ENCODE assay signal across 14 cellular contexts in the genomic region with DNA sequence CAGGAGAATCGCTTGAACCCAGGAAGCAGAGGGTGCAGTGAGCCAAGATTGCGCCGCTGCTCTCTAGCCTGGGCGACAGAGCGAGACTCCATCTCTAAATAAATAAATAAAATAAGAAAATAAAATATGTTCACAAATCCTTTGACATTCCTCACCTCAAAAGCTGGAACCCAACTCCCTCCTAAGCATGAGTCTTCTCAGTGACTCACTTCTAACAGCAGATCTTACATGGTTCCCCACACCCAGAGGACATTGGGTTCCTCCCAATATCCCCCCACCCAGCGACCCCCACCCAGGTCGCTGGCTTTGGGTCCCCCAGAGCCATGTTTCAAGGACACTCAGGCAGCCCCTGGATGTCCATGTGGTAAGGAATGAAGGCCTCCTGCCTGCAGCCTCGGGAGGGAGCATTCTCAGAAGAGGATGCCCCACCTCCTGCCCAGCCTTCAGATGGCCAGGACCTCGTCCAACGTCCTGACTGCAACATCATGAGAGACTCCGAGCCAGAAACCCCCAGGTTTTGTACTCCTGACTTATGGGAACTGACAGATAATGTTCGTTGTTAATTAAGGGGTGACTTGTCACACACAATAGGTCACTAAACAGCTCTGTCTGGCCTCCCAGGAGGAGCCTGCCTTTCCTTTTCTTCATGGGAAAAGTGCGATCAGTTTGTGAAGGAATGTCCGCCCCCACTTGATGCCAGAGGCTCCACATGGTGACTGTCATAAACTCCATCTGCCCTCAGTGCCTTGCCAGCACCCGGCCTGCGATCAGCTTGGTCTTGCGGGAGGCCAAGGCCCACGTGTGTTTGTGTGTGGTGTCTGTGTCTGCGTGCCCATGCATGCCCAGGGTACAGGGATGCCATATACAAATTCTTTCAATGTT. TPM values are rescaled to one million over a fixed set of nuclear protein-coding genes. Genes with fewer than 3 reads are reported as not detected.
DNase-seq lines count a peak whose midpoint lies in the region; TF ChIP-seq lines count a peak whose summit lies in the region.
"Had no signal": no experiment of that assay in that cellular context is flagged by ENCODE, and none has a peak within 500 bp of the region (broad histone marks: within the 10 kb centered on the region; RNA-seq: fewer than 3 reads in every experiment).

No MANE protein-coding gene starts in this region.

- no peaks in the 10 kb centered on the region for H3K9me2 ChIP-seq in GM23248 (ENCODE audit: insufficient read depth)
- H3K9me2 ChIP-seq: SK-N-SH had no signal

- no peaks in the 10 kb centered on the region for H3K36me3 ChIP-seq in CD4-positive, alpha-beta memory T cell (ENCODE audit: insufficient read depth, low read length)
- H3K36me3 ChIP-seq in GM23248 (ENCODE audit: low read depth) (no peaks in the 10 kb centered on the region), neural progenitor cell (no peaks in the 10 kb centered on the region)
- H3K36me3 ChIP-seq: HAP-1 had no signal

- H3K27ac Mint-ChIP-seq in CD4-positive, alpha-beta memory T cell, result peak overlapping the region in 6 of 7 donors; percentile 86 to 100 (median 99)
- H3K27ac Mint-ChIP-seq in activated naive CD8-positive, alpha-beta T cell treated with anti-CD3 and anti-CD28 coated beads for 36 hours, result peak overlapping the region; percentile 65
- H3K27ac Mint-ChIP-seq in neural progenitor cell, result peak overlapping the region; percentile 50

- H3K4me3 ChIP-seq in CD4-positive, alpha-beta memory T cell (ENCODE audit: low read length in 2 of 2), result peak overlapping the region; percentile 17 to 31
- H3K4me3 ChIP-seq in GM23248 (no peak overlapping the region), neural progenitor cell (no peak overlapping the region)
- H3K4me3 ChIP-seq: dorsolateral prefrontal cortex, HAP-1, testis had no signal

- peak overlapping the region in 7 of 8 donors; percentile 17 to 67 (median 29) for H3K4me3 Mint-ChIP-seq in CD4-positive, alpha-beta memory T cell
- no peak overlapping the region for H3K4me3 Mint-ChIP-seq in activated naive CD8-positive, alpha-beta T cell treated with anti-CD3 and anti-CD28 coated beads for 36 hours
- H3K4me3 Mint-ChIP-seq in neural progenitor cell, result no peak overlapping the region

- H3K9ac ChIP-seq in GM23248 (peak overlapping the region; percentile 58), neural progenitor cell (no peak overlapping the region)
- H3K9ac ChIP-seq: SK-N-SH had no signal

- in situ Hi-C loops in GM23248 (cut with MboI), result no loop called here

- H2AFZ ChIP-seq in GM23248 (peak overlapping the region; percentile 74), neural progenitor cell (replicated peaks) (no peak overlapping the region)

- intact Hi-C loops in CD4-positive, alpha-beta memory T cell (cut with micrococcal nuclease), result loop anchor here (2.0 kb wide), 1 partner anchor 100 kb away; a partner anchor contains a TSS

- H4K20me1 ChIP-seq in GM23248 (ENCODE audit: insufficient read depth) (no peaks in the 10 kb centered on the region), neural progenitor cell (ENCODE audit: low read depth) (no peaks in the 10 kb centered on the region)

- H3K4me2 ChIP-seq in GM23248 (ENCODE audit: unreplicated experiment) (peak overlapping the region; percentile 55), neural progenitor cell (peak overlapping the region; percentile 24)
- H3K4me2 ChIP-seq: SK-N-SH had no signal

- no peak for DNase-seq in CD4-positive, alpha-beta memory T cell
- DNase-seq in GM23248, result peak; percentile 74
- DNase-seq in activated naive CD8-positive, alpha-beta T cell treated with anti-CD3 and anti-CD28 coated beads for 36 hours, result no peak
- DNase-seq in neural progenitor cell (ENCODE audit: low spot score), result peak; percentile 49
- no peak for DNase-seq in dermis blood vessel endothelial cell
- DNase-seq in HCEC 1CT, result no peak
- DNase-seq in effector CD8-positive, alpha-beta T cell (lab: John Stamatoyannopoulos, UW), result no peak
- DNase-seq: DMS153, foreskin melanocyte, NCI-H1436, SK-N-SH, testis had no signal

- POLR2A ChIA-PET in CD4-positive, alpha-beta memory T cell (lab: Charles Lee; ENCODE audit: partially characterized antibody), result interaction anchor here (1.0 to 10.5 kb wide), 8 partner anchors 13 to 259 kb away, joined by 3 to 658 read pairs (median 14); a partner anchor contains a TSS

- peaks cover 0 to 2% (median 0%) of the 10 kb centered on the region in 8 donors for H3K9me3 Mint-ChIP-seq in CD4-positive, alpha-beta memory T cell
- H3K9me3 Mint-ChIP-seq in activated naive CD8-positive, alpha-beta T cell treated with anti-CD3 and anti-CD28 coated beads for 36 hours, result peaks cover 1% of the 10 kb centered on the region
- no peaks in the 10 kb centered on the region for H3K9me3 Mint-ChIP-seq in neural progenitor cell

- peaks cover 0 to 4% of the 10 kb centered on the region in 2 donors for H3K27me3 Mint-ChIP-seq in CD4-positive, alpha-beta memory T cell
- no peaks in the 10 kb centered on the region for H3K27me3 Mint-ChIP-seq in activated naive CD8-positive, alpha-beta T cell treated with anti-CD3 and anti-CD28 coated beads for 36 hours
- H3K27me3 Mint-ChIP-seq in neural progenitor cell (ENCODE audit: insufficient read depth, low read depth), result peaks cover 4% of the 10 kb centered on the region

- H3K9me3 ChIP-seq in CD4-positive, alpha-beta memory T cell (ENCODE audit: control insufficient read depth in 1 of 2, low read length in 2 of 2), result no peaks in the 10 kb centered on the region
- H3K9me3 ChIP-seq in GM23248 (ENCODE audit: low read depth) (no peaks in the 10 kb centered on the region), neural progenitor cell (ENCODE audit: low read depth) (no peaks in the 10 kb centered on the region)
- H3K9me3 ChIP-seq: HAP-1, SK-N-SH, testis had no signal

- peaks cover 9 to 16% of the 10 kb centered on the region in 2 donors for H3K36me3 Mint-ChIP-seq in CD4-positive, alpha-beta memory T cell
- peaks cover 3% of the 10 kb centered on the region for H3K36me3 Mint-ChIP-seq in activated naive CD8-positive, alpha-beta T cell treated with anti-CD3 and anti-CD28 coated beads for 36 hours
- no peaks in the 10 kb centered on the region for H3K36me3 Mint-ChIP-seq in neural progenitor cell

- H3K79me2 ChIP-seq in GM23248 (ENCODE audit: insufficient read depth) (no peaks in the 10 kb centered on the region), neural progenitor cell (ENCODE audit: low read depth) (no peaks in the 10 kb centered on the region)

- no peak for TF ChIP-seq CTCF in neural progenitor cell (IDR thresholded peaks at IDR 0.05)

- 29 to 33% methylated on average over 19 of the region's 19 CpGs for WGBS in GM23248 (ENCODE audit: low coverage in 1 of 2, low lambda C conversion rate in 2 of 2, missing lambda C conversion rate in 2 of 2), 2 experiments

- CTCF ChIA-PET in CD4-positive, alpha-beta memory T cell (lab: Charles Lee; ENCODE audit: partially characterized antibody), result interaction anchor here (0.9 kb wide), 1 partner anchor 9 kb away, joined by 3 read pairs; no protein-coding TSS in a partner anchor

- H3K4me1 ChIP-seq in CD4-positive, alpha-beta memory T cell (ENCODE audit: insufficient read depth, low read length), result peaks cover 67% of the 10 kb centered on the region
- peaks cover 16% of the 10 kb centered on the region for H3K4me1 ChIP-seq in GM23248 (ENCODE audit: insufficient read depth)
- H3K4me1 ChIP-seq in neural progenitor cell, result peaks cover 7% of the 10 kb centered on the region
- H3K4me1 ChIP-seq: HAP-1, testis had no signal

- no peaks in the 10 kb centered on the region for H3K27me3 ChIP-seq in CD4-positive, alpha-beta memory T cell (ENCODE audit: insufficient read depth, low read length)
- H3K27me3 ChIP-seq in GM23248 (replicated peaks; ENCODE audit: insufficient read depth), result no peaks in the 10 kb centered on the region
- no peaks in the 10 kb centered on the region for H3K27me3 ChIP-seq in neural progenitor cell
- H3K27me3 ChIP-seq: dorsolateral prefrontal cortex, testis had no signal

- H3K27ac ChIP-seq in CD4-positive, alpha-beta memory T cell (ENCODE audit: low read depth, low read length), result peak overlapping the region; percentile 72
- peak overlapping the region; percentile 82 for H3K27ac ChIP-seq in GM23248
- H3K27ac ChIP-seq in neural progenitor cell, result no peak overlapping the region
- H3K27ac ChIP-seq: testis had no signal

- H3F3A ChIP-seq in GM23248 (ENCODE audit: insufficient read depth) (0 out of 2 replicates have a peak, but pooled peaks cover 4% of the 10 kb centered on the region), neural progenitor cell (ENCODE audit: low read depth) (peaks cover 9% of the 10 kb centered on the region)

- peaks cover 32 to 73% (median 52%) of the 10 kb centered on the region in 4 donors for H3K4me1 Mint-ChIP-seq in CD4-positive, alpha-beta memory T cell
- H3K4me1 Mint-ChIP-seq in activated naive CD8-positive, alpha-beta T cell treated with anti-CD3 and anti-CD28 coated beads for 36 hours, result peaks cover 56% of the 10 kb centered on the region
- peaks cover 9% of the 10 kb centered on the region for H3K4me1 Mint-ChIP-seq in neural progenitor cell

RNA-seq across cellular contexts. Expression of a gene that starts 10.1 kb away (rescaled TPM):
- 10 to 100 TPM; 24.4 to 26.4 TPM for total RNA-seq in CD4-positive, alpha-beta memory T cell
- 10 to 100 TPM in 1 of 2 donors, 1 to 10 TPM in 1; 4.5 to 16.6 TPM for polyA plus RNA-seq in CD4-positive, alpha-beta memory T cell
- 13.6 and 15.4 TPM in 2 replicates for total RNA-seq in GM23248 (2014; rRNA removed; shearing (Covaris generic))
- polyA plus RNA-seq in GM23248 (2016; fragmentation: Nextera tagmentation; extraction: Ambion mirVana), result 7.7 and 7.8 TPM in 2 replicates
- 10 to 100 TPM; 13.8 to 14.6 TPM for total RNA-seq in activated naive CD8-positive, alpha-beta T cell treated with anti-CD3 and anti-CD28 coated beads for 36 hours
- total RNA-seq in neural progenitor cell (ENCODE audit: low replicate concordance), result 8.0 and 18.6 TPM in 2 replicates
- 10.9 and 18.7 TPM in 2 replicates for total RNA-seq in dermis blood vessel endothelial cell

RNA-seq across cellular contexts. Expression of a gene that starts 16.2 kb away (rescaled TPM):
- 100 to 1,000 TPM; 110 to 120 TPM for total RNA-seq in CD4-positive, alpha-beta memory T cell
- polyA plus RNA-seq in CD4-positive, alpha-beta memory T cell, result 10 to 100 TPM; 18.9 to 30.5 TPM
- total RNA-seq in GM23248 (2014; rRNA removed; shearing (Covaris generic)), result 26.8 and 37.6 TPM in 2 replicates
- 18.5 and 18.6 TPM in 2 replicates for polyA plus RNA-seq in GM23248 (2016; fragmentation: Nextera tagmentation; extraction: Ambion mirVana)
- total RNA-seq in activated naive CD8-positive, alpha-beta T cell treated with anti-CD3 and anti-CD28 coated beads for 36 hours, result 10 to 100 TPM; 10.2 to 11.7 TPM
- total RNA-seq in neural progenitor cell (ENCODE audit: low replicate concordance) (3.3 and 6.1 TPM in 2 replicates), dermis blood vessel endothelial cell (0.85 and 1.2 TPM in 2 replicates)

RNA-seq across cellular contexts. Expression of a gene that starts 21.1 kb away (rescaled TPM):
- total RNA-seq in CD4-positive, alpha-beta memory T cell, result 10 to 100 TPM; 30.9 to 36.0 TPM
- 1 to 10 TPM; 1.3 to 5.4 TPM for polyA plus RNA-seq in CD4-positive, alpha-beta memory T cell
- 15.6 and 30.7 TPM in 2 replicates for total RNA-seq in GM23248 (2014; rRNA removed; shearing (Covaris generic))
- 8.5 and 8.6 TPM in 2 replicates for polyA plus RNA-seq in GM23248 (2016; fragmentation: Nextera tagmentation; extraction: Ambion mirVana)
- total RNA-seq in activated naive CD8-positive, alpha-beta T cell treated with anti-CD3 and anti-CD28 coated beads for 36 hours, result 10 to 100 TPM; 43.9 to 44.8 TPM
- 6.0 and 16.7 TPM in 2 replicates for total RNA-seq in neural progenitor cell (ENCODE audit: low replicate concordance)
- total RNA-seq in dermis blood vessel endothelial cell, result 13.4 and 17.9 TPM in 2 replicates

RNA-seq across cellular contexts. Expression of a gene that starts 59.5 kb away (rescaled TPM):
- total RNA-seq in CD4-positive, alpha-beta memory T cell, result not detected
- not detected for polyA plus RNA-seq in CD4-positive, alpha-beta memory T cell
- total RNA-seq in GM23248 (2014; rRNA removed; shearing (Covaris generic)), result 36.9 and 39.9 TPM in 2 replicates
- polyA plus RNA-seq in GM23248 (2016; fragmentation: Nextera tagmentation; extraction: Ambion mirVana), result 17.4 and 17.5 TPM in 2 replicates
- total RNA-seq in activated naive CD8-positive, alpha-beta T cell treated with anti-CD3 and anti-CD28 coated beads for 36 hours, result not detected
- 0.25 TPM in 1 of 2 replicates, not detected in the other for total RNA-seq in neural progenitor cell (ENCODE audit: low replicate concordance)
- 16.8 and 22.0 TPM in 2 replicates for total RNA-seq in dermis blood vessel endothelial cell

Comparison
In these comparisons a context has a peak if more than half of its experiments do, and no peak if none do; other contexts are left out.
1. DNase-seq: peak in GM23248 (single experiment) and neural progenitor cell (single experiment); none in CD4-positive, alpha-beta memory T cell (0 of 5), activated naive CD8-positive, alpha-beta T cell treated with anti-CD3 and anti-CD28 coated beads for 36 hours (single experiment), dermis blood vessel endothelial cell (single experiment), HCEC 1CT (single experiment) and effector CD8-positive, alpha-beta T cell (single experiment).
2. H3K4me3 ChIP-seq: peak in CD4-positive, alpha-beta memory T cell (2 of 2); none in GM23248 (single experiment) and neural progenitor cell (single experiment).
3. H3K4me3 Mint-ChIP-seq: peak in CD4-positive, alpha-beta memory T cell (7 of 8); none in activated naive CD8-positive, alpha-beta T cell treated with anti-CD3 and anti-CD28 coated beads for 36 hours (single experiment) and neural progenitor cell (single experiment).
4. Peak in every context shown above with its lines, with median percentiles within 50 percentile points of each other: H3K27ac Mint-ChIP-seq.